Comparison of ENCODE assay signal across 8 cellular contexts in the genomic region with DNA sequence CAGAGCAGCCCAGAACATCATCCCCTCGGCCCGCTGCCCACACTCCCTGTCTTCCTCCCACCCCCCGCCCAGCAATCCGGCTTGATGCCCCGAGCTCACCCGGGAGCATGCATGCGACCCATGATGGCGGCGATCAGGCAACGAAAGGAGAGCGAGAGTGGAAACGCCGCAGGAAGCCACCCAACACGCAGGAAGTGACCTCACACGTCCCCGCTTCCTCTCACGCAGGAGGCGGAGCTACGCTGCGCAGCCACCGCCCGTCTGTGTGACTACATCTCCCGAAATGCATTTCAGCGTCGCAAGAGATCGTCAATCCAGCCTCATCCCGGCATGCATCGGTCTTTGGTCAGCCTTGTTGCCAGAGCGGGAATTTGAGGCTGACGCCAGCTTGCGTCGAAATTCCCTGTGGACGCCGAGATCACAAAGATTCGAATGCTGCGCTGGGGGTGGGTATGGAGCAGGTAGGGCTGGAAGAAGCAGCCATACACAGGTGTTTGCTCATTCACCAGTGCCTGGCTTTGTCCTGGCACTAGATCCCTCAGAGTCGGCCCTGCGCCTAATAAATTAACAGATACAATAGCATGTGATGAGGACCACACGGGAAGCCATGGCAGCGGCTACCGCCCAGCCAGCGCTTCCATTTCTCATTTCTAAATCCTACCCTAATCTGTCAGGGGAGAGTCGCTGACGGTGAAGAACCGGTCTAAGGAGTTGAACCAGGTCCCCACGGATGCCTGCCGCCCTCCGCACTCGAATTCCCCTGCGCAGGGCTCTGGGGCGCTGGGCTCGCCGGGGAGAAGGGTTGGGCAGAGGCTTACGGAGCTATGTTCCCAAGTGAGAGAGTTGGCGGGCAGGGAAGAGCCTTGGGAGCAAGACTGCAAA. TPM values are rescaled to one million over a fixed set of nuclear protein-coding genes. Genes with fewer than 3 reads are reported as not detected.
DNase-seq lines count a peak whose midpoint lies in the region; ATAC-seq and TF ChIP-seq lines count a peak whose summit lies in the region.

A gene (minus strand): TSS at position 148 of the 882 bp plus-strand sequence. CDS start 26 bp downstream, at position 122.

- H3K4me1 ChIP-seq in Panc1 (ENCODE audit: control insufficient read depth, insufficient read depth, low read length): peaks cover 18% of the 10 kb centered on the region
- H3K4me1 ChIP-seq in muscle layer of colon (ENCODE audit: insufficient read depth, low read length): peaks cover 21% of the 10 kb centered on the region

- POLR2A ChIA-PET in Panc1 (lab: Charles Lee): interaction anchor here (0.6 to 0.8 kb wide), 5 partner anchors 12 to 1558 kb away, joined by 3 to 8 read pairs (median 4); no protein-coding TSS in a partner anchor

- TSS peak; percentile 98 for BruUV-seq in Panc1 (replicated peaks; lab: Mats Ljungman, UMichigan)

- H3K36me3 Mint-ChIP-seq in activated T-cell treated with anti-CD3 and anti-CD28 coated beads, Interleukin-2, amount 50 U/mL, for 4 hours (ENCODE audit: insufficient read depth): peaks cover 40% of the 10 kb centered on the region

- H3K36me3 ChIP-seq in Panc1 (ENCODE audit: control insufficient read depth, insufficient read depth, low read length) (peaks cover 29% of the 10 kb centered on the region), muscle layer of colon (ENCODE audit: insufficient read depth, low read length) (peaks cover 29% of the 10 kb centered on the region)

- H3K27me3 Mint-ChIP-seq in activated T-cell treated with anti-CD3 and anti-CD28 coated beads, Interleukin-2, amount 50 U/mL, for 4 hours (ENCODE audit: low read depth): no peaks in the 10 kb centered on the region

- intact Hi-C loops in Panc1 (cut with micrococcal nuclease; ENCODE audit: unreplicated experiment): no loop called here

- peak within 1 kb of the TSS; percentile 99 for H3K4me3 Mint-ChIP-seq in activated T-cell treated with anti-CD3 and anti-CD28 coated beads, Interleukin-2, amount 50 U/mL, for 4 hours

- in situ Hi-C loops in Panc1 (cut with HindIII; ENCODE audit: low pct_unique_long_range_greater_than_20kb, low sequenced_read_pairs): no loop called here

- DNase-seq in DMS53 (lab: John Stamatoyannopoulos, UW): peak; percentile 100
- peak; percentile 96 for DNase-seq in KG1 (lab: John Stamatoyannopoulos, UW)
- peak; percentile 95 for DNase-seq in Panc1 (ENCODE audit: low read depth, low spot score)
- peak; percentile 89 for DNase-seq in activated T-cell treated with anti-CD3 and anti-CD28 coated beads, Interleukin-2, amount 50 U/mL, for 4 hours
- peak; percentile 87 for DNase-seq in stimulated activated CD8-positive, alpha-beta memory T cell treated with anti-CD3 and anti-CD28 coated beads, Interleukin-7, amount 100 ng/mL, for 24 hours (ENCODE audit: low read depth)

- TF ChIP-seq CTCF in Panc1 (IDR thresholded peaks at IDR 0.05): no peak

- H3K4me3 ChIP-seq in Panc1 (ENCODE audit: low read depth in 2 of 2, low read length in 2 of 2): peak within 1 kb of the TSS; percentile 97 to 98
- peak within 1 kb of the TSS; percentile 90 for H3K4me3 ChIP-seq in muscle layer of colon (ENCODE audit: low read depth in 1 of 2, low read length in 2 of 2)

- H3K9me3 ChIP-seq in Panc1 (ENCODE audit: control insufficient read depth, insufficient read depth, low read depth, low read length): no peaks in the 10 kb centered on the region
- H3K9me3 ChIP-seq in muscle layer of colon (ENCODE audit: low read length): no peaks in the 10 kb centered on the region

- no peaks in the 10 kb centered on the region for H3K27me3 ChIP-seq in Panc1 (ENCODE audit: control insufficient read depth, insufficient read depth, low read length)
- no peaks in the 10 kb centered on the region for H3K27me3 ChIP-seq in muscle layer of colon (ENCODE audit: control insufficient read depth in 1 of 2, insufficient read depth in 2 of 2, low read length in 2 of 2)

- H3K9me3 Mint-ChIP-seq in activated T-cell treated with anti-CD3 and anti-CD28 coated beads, Interleukin-2, amount 50 U/mL, for 4 hours: no peaks in the 10 kb centered on the region

- peaks cover 34% of the 10 kb centered on the region for H3K4me1 Mint-ChIP-seq in activated T-cell treated with anti-CD3 and anti-CD28 coated beads, Interleukin-2, amount 50 U/mL, for 4 hours (ENCODE audit: low read depth)

- H3K27ac ChIP-seq in Panc1 (ENCODE audit: low read length) (peak within 1 kb of the TSS; percentile 98), muscle layer of colon (ENCODE audit: low read depth, low read length) (peak within 1 kb of the TSS; percentile 92)

- ATAC-seq in GM21723 (IDR thresholded peaks at IDR 0.05; ENCODE audit: unreplicated experiment) (peak; percentile 97), Panc1 (peak; percentile 98), esophagus mucosa (peak; percentile 98)
- ATAC-seq in activated T-cell treated with anti-CD3 and anti-CD28 coated beads, Interleukin-2, amount 50 U/mL, for 4 hours: peak; percentile 94 to 96

- CTCF ChIA-PET in Panc1 (lab: Charles Lee): interaction anchor here (1.1 kb wide), 1 partner anchor 126 kb away, joined by 3 read pairs; no protein-coding TSS in a partner anchor

- peak within 1 kb of the TSS; percentile 74 for H3K9ac ChIP-seq in muscle layer of colon (ENCODE audit: low read length)

RNA-seq across cellular contexts. Expression of the gene that starts here (rescaled TPM):
- total RNA-seq in Panc1 (2021; ENCODE audit: unreplicated experiment) (882 TPM), esophagus mucosa (952 TPM)
- 1,181 TPM for polyA plus RNA-seq in Panc1 (2012; ENCODE audit: insufficient read length)
- total RNA-seq in activated T-cell treated with anti-CD3 and anti-CD28 coated beads, Interleukin-2, amount 50 U/mL, for 4 hours: 1,000 to 10,000 TPM; 1,698 to 1,808 (median 1,780) TPM

Comparison
In these comparisons a context has a peak if more than half of its experiments do, and no peak if none do; other contexts are left out.
1. Peak in every context shown above with its lines: DNase-seq, ATAC-seq, H3K4me3 ChIP-seq and H3K27ac ChIP-seq.